Comparison of ENCODE assay signal across 11 cellular contexts in genomic region chr9:88092699-88093359, GRCh38. TPM values are rescaled to one million over a fixed set of nuclear protein-coding genes. Genes with fewer than 3 reads are reported as not detected.
DNase-seq lines count a peak whose midpoint lies in the region; ATAC-seq and TF ChIP-seq lines count a peak whose summit lies in the region.
"Had no signal": no experiment of that assay in that cellular context is flagged by ENCODE, and none has a peak within 500 bp of the region (broad histone marks: within the 10 kb centered on the region; RNA-seq: fewer than 3 reads in every experiment).

No MANE protein-coding gene starts in this region.

- intact Hi-C loops in testis (cut with DNase I; ENCODE audit: low total_unique reads): no loop called here

- no peaks in the 10 kb centered on the region for H3K79me2 ChIP-seq in mesendoderm (ENCODE audit: control insufficient read depth, insufficient read depth, low read length)

- H3K27me3 ChIP-seq in duodenal mucosa (ENCODE audit: control insufficient read depth in 1 of 2, insufficient read depth in 2 of 2, low read length in 2 of 2): peaks cover 0 to 2% of the 10 kb centered on the region in 2 donors
- no peaks in the 10 kb centered on the region for H3K27me3 ChIP-seq in mesendoderm (ENCODE audit: insufficient read depth, low read length, poor library complexity)
- H3K27me3 ChIP-seq in testis: no peaks in the 10 kb centered on the region
- H3K27me3 ChIP-seq: body of pancreas had no signal

- no peak overlapping the region for H2BK5ac ChIP-seq in mesendoderm (ENCODE audit: low read length)

- TF ChIP-seq POLR2A in testis (IDR thresholded peaks at IDR 0.05): no peak

- no peak overlapping the region for H3K18ac ChIP-seq in mesendoderm (ENCODE audit: low read length)

- no CpG with 5 or more reads among the region's 14 CpGs for WGBS in mesendoderm (ENCODE audit: extremely low coverage, insufficient coverage, low lambda C conversion rate)
- 57 to 67% methylated on average over 14 of the region's 14 CpGs for WGBS in testis, 2 donors

- H4K5ac ChIP-seq in mesendoderm (ENCODE audit: low read length): no peak overlapping the region

- H2BK15ac ChIP-seq in mesendoderm (replicated peaks; ENCODE audit: low read depth): no peak overlapping the region

- no peaks in the 10 kb centered on the region for H3K9me3 ChIP-seq in duodenal mucosa (ENCODE audit: control insufficient read depth in 1 of 2, low read length in 2 of 2)
- no peaks in the 10 kb centered on the region for H3K9me3 ChIP-seq in testis
- H3K9me3 ChIP-seq: body of pancreas had no signal

- H3K4me2 ChIP-seq in mesendoderm (ENCODE audit: low read length): no peak overlapping the region

- H3K4ac ChIP-seq in mesendoderm (ENCODE audit: low read depth, low read length): no peak overlapping the region

- no peak overlapping the region for H3K23ac ChIP-seq in mesendoderm (ENCODE audit: low read length)

- DNase-seq in SKM-1 treated with dmso at 0.1 percent for 144 hours (lab: John Stamatoyannopoulos, UW; ENCODE audit: unreplicated experiment) (peak; percentile 35), SKM-1 (lab: John Stamatoyannopoulos, UW; ENCODE audit: unreplicated experiment) (no peak), mesendoderm (peak; percentile 33), midbrain (lab: John Stamatoyannopoulos, UW) (no peak), testis (no peak)
- DNase-seq: body of pancreas, NCI-H446 had no signal

- H3K36me3 ChIP-seq in duodenal mucosa (ENCODE audit: control insufficient read depth in 1 of 2, insufficient read depth in 2 of 2, low read length in 2 of 2): no peaks in the 10 kb centered on the region
- no peaks in the 10 kb centered on the region for H3K36me3 ChIP-seq in mesendoderm (ENCODE audit: control insufficient read depth, insufficient read depth, low read length)
- H3K36me3 ChIP-seq in testis (ENCODE audit: low read depth, missing control alignments): no peaks in the 10 kb centered on the region

- H3K56ac ChIP-seq in mesendoderm (ENCODE audit: low read length): no peak overlapping the region

- H3K4me1 ChIP-seq in duodenal mucosa (ENCODE audit: control insufficient read depth in 1 of 2, insufficient read depth in 2 of 2, low read length in 2 of 2): peaks cover 6 to 7% of the 10 kb centered on the region in 2 donors
- peaks cover 3% of the 10 kb centered on the region for H3K4me1 ChIP-seq in mesendoderm (ENCODE audit: control insufficient read depth, low read depth, low read length)
- peaks cover 11% of the 10 kb centered on the region for H3K4me1 ChIP-seq in testis

- H4K8ac ChIP-seq in mesendoderm (ENCODE audit: low read depth, low read length): no peak overlapping the region

- H2AK5ac ChIP-seq in mesendoderm (ENCODE audit: low read length): no peak overlapping the region

- H2BK120ac ChIP-seq in mesendoderm (ENCODE audit: low read depth, low read length): no peak overlapping the region

- H3K9ac ChIP-seq in duodenal mucosa (ENCODE audit: low read depth in 1 of 2, low read length in 2 of 2) (no peak overlapping the region), mesendoderm (ENCODE audit: low read length) (no peak overlapping the region)

- ATAC-seq in HG03521 (IDR thresholded peaks at IDR 0.05; ENCODE audit: unreplicated experiment) (no peak), HG02678 (IDR thresholded peaks at IDR 0.05; ENCODE audit: unreplicated experiment) (no peak)
- ATAC-seq: body of pancreas had no signal

- no peak overlapping the region for H3K27ac ChIP-seq in duodenal mucosa (ENCODE audit: low read depth, low read length)
- H3K27ac ChIP-seq in mesendoderm (ENCODE audit: low read depth, low read length): no peak overlapping the region
- no peak overlapping the region for H3K27ac ChIP-seq in testis
- H3K27ac ChIP-seq: body of pancreas had no signal

- TF ChIP-seq CTCF in testis (IDR thresholded peaks at IDR 0.05): no peak

- H3K79me1 ChIP-seq in mesendoderm (ENCODE audit: low read length): no peaks in the 10 kb centered on the region

- H3K4me3 ChIP-seq in duodenal mucosa (ENCODE audit: low read depth in 1 of 2, low read length in 2 of 2) (peak overlapping the region; percentile 7 to 43), mesendoderm (ENCODE audit: low read length) (no peak overlapping the region), testis (no peak overlapping the region)
- H3K4me3 ChIP-seq: body of pancreas had no signal

RNA-seq across cellular contexts. Expression of gene SPATA31C2, which starts 45.4 kb away (rescaled TPM):
- polyA plus RNA-seq in mesendoderm (2013, experiment 1 of 2): 0.04 TPM
- polyA plus RNA-seq in mesendoderm (2013, experiment 2 of 2): 0.03 TPM
- total RNA-seq in testis: 10 to 100 TPM in 1 of 2 donors, 1 to 10 TPM in 1; 3.6 to 10.7 TPM
- 13.8 TPM for polyA plus RNA-seq in testis (ENCODE audit: insufficient read depth, low read depth, low replicate concordance)
- total RNA-seq: body of pancreas; T-helper 1 cell treated with Interleukin-12 subunit alpha and Interleukin-12 subunit beta and Interleukin-4 antibody, amounts not matched to agents 30 ng/mL and 1 ng/mL, for 36 hours had no signal

Comparison
In these comparisons a context has a peak if more than half of its experiments do, and no peak if none do; other contexts are left out.
1. DNase-seq: peak in SKM-1 treated with dmso at 0.1 percent for 144 hours (single experiment) and mesendoderm (single experiment); none in SKM-1 (single experiment), midbrain (single experiment) and testis (single experiment).
2. H3K4me3 ChIP-seq: peak in duodenal mucosa (2 of 2); none in mesendoderm (single experiment) and testis (0 of 2).